ENCODE assay signal across 13 cellular contexts in genomic region chr7:2114052-2114451, GRCh38.
DNase-seq lines count a peak whose midpoint lies in the region; ATAC-seq and TF ChIP-seq lines count a peak whose summit lies in the region.
"Had no signal": no experiment of that assay in that cellular context is flagged by ENCODE, and none has a peak within 500 bp of the region (broad histone marks: within the 10 kb centered on the region; RNA-seq: fewer than 3 reads in every experiment).

No MANE protein-coding gene starts in this region.

- POLR2A ChIA-PET in WTC11 (lab: Charles Lee), result no interaction called here

- H3K4me3 ChIP-seq in right cardiac atrium (ENCODE audit: low read length), result no peak overlapping the region
- no peak overlapping the region for H3K4me3 ChIP-seq in fibroblast of villous mesenchyme (ENCODE audit: low read depth, low read length)
- H3K4me3 ChIP-seq: heart left ventricle had no signal

- peaks cover 11% of the 10 kb centered on the region for H3K4me1 Mint-ChIP-seq in WTC11

- peak in 2 of 3 donors; percentile 17 to 33 for DNase-seq in right cardiac atrium
- DNase-seq in left cardiac atrium, result no peak
- no peak for DNase-seq in WTC11 (ENCODE audit: low spot score)
- DNase-seq in fibroblast of villous mesenchyme (ENCODE audit: low read depth), result peak; percentile 89
- no peak for DNase-seq in effector CD4-positive, alpha-beta T cell
- no peak for DNase-seq in stimulated activated CD4-positive, alpha-beta T cell treated with anti-CD3 and anti-CD28 coated beads, Interleukin-2, amount 100 ng/mL, for 48 hours
- DNase-seq: ACHN, heart left ventricle, NCI-H69, posterior cingulate gyrus had no signal

- peaks cover 6% of the 10 kb centered on the region; the same call in 1 of the 2 replicates for H3K36me3 Mint-ChIP-seq in WTC11

- WGBS in right cardiac atrium, result 89% methylated on average over 14 of the region's 14 CpGs

- H3K9me3 Mint-ChIP-seq in WTC11, result no peaks in the 10 kb centered on the region

- CTCF ChIA-PET in WTC11 (lab: Charles Lee), result interaction anchor here (1.9 kb wide), 1 partner anchor 9 kb away, joined by 6 read pairs; no protein-coding TSS in a partner anchor

- no peaks in the 10 kb centered on the region for H3K27me3 Mint-ChIP-seq in WTC11 (ENCODE audit: low read depth)
- H3K27me3 Mint-ChIP-seq: memory B cell had no signal

- H3K4me3 Mint-ChIP-seq in WTC11, result no peak overlapping the region
- H3K4me3 Mint-ChIP-seq: memory B cell had no signal

- no peak for ATAC-seq in right cardiac atrium
- no peak for ATAC-seq in left cardiac atrium
- no peak for ATAC-seq in WTC11
- ATAC-seq in GM21367 (IDR thresholded peaks at IDR 0.05; ENCODE audit: unreplicated experiment), result no peak
- ATAC-seq in GM18502 (IDR thresholded peaks at IDR 0.05; ENCODE audit: poor library complexity, unreplicated experiment), result no peak
- ATAC-seq: heart left ventricle had no signal

- intact Hi-C loops in right cardiac atrium (cut with DNase I) (loop anchor here in 1 of 4 donors (10.0 kb wide), 1 partner anchor 81 kb away; no protein-coding TSS in a partner anchor), left cardiac atrium (cut with DNase I) (no loop called here)

- H3K4me1 ChIP-seq in right cardiac atrium (ENCODE audit: control insufficient read depth, insufficient read depth, low read length), result peaks cover 16% of the 10 kb centered on the region

- no peak overlapping the region for H3K27ac ChIP-seq in right cardiac atrium (ENCODE audit: low read length)
- H3K27ac ChIP-seq: heart left ventricle had no signal

- peak overlapping the region; percentile 92 for H3K27ac Mint-ChIP-seq in WTC11
- H3K27ac Mint-ChIP-seq: memory B cell had no signal

- H3K27me3 ChIP-seq in right cardiac atrium (ENCODE audit: control insufficient read depth, insufficient read depth), result no peaks in the 10 kb centered on the region
- H3K27me3 ChIP-seq: heart left ventricle had no signal

- H3K9me3 ChIP-seq in right cardiac atrium (ENCODE audit: control insufficient read depth, low read length), result no peaks in the 10 kb centered on the region
- H3K9me3 ChIP-seq: heart left ventricle had no signal

- TF ChIP-seq CTCF in WTC11 (IDR thresholded peaks at IDR 0.05) (no peak), fibroblast of villous mesenchyme (IDR thresholded peaks at IDR 0.05; ENCODE audit: insufficient read depth, low read depth, low read length) (no peak)

TF ChIP-seq in WTC11, 78 proteins besides CTCF, POLR2A, EP300 and RAD21 (continues in another document):
- TF ChIP-seq ZNF232 (CRISPR knock-in tag; IDR thresholded peaks at IDR 0.05) (no peak), MAX (CRISPR knock-in tag; IDR thresholded peaks at IDR 0.05) (no peak), AR (CRISPR knock-in tag; IDR thresholded peaks at IDR 0.05) (no peak), FOXJ3 (CRISPR knock-in tag; IDR thresholded peaks at IDR 0.05; ENCODE audit: borderline replicate concordance) (no peak), MXD4 (CRISPR knock-in tag; IDR thresholded peaks at IDR 0.05; ENCODE audit: borderline replicate concordance) (no peak), TP53 (CRISPR knock-in tag; IDR thresholded peaks at IDR 0.05) (no peak), SOX15 (CRISPR knock-in tag; IDR thresholded peaks at IDR 0.05) (no peak), E2F4 (CRISPR knock-in tag; IDR thresholded peaks at IDR 0.05; ENCODE audit: borderline replicate concordance, low read depth) (no peak), CREM (CRISPR knock-in tag; IDR thresholded peaks at IDR 0.05) (no peak), ZNF121 (CRISPR knock-in tag; IDR thresholded peaks at IDR 0.05) (no peak), E2F1 (CRISPR knock-in tag; IDR thresholded peaks at IDR 0.05) (no peak), ATF6 (CRISPR knock-in tag; IDR thresholded peaks at IDR 0.05) (no peak), JUN (CRISPR knock-in tag; IDR thresholded peaks at IDR 0.05) (no peak), GABPB1 (CRISPR knock-in tag; IDR thresholded peaks at IDR 0.05) (no peak)

Comparison
In these comparisons a context has a peak if more than half of its experiments do, and no peak if none do; other contexts are left out.
1. DNase-seq: peak in right cardiac atrium (2 of 3) and fibroblast of villous mesenchyme (single experiment); none in left cardiac atrium (single experiment), WTC11 (single experiment), effector CD4-positive, alpha-beta T cell (single experiment) and stimulated activated CD4-positive, alpha-beta T cell treated with anti-CD3 and anti-CD28 coated beads, Interleukin-2, amount 100 ng/mL, for 48 hours (0 of 2).